Comparison of ENCODE assay signal across 25 cellular contexts in the genomic region with DNA sequence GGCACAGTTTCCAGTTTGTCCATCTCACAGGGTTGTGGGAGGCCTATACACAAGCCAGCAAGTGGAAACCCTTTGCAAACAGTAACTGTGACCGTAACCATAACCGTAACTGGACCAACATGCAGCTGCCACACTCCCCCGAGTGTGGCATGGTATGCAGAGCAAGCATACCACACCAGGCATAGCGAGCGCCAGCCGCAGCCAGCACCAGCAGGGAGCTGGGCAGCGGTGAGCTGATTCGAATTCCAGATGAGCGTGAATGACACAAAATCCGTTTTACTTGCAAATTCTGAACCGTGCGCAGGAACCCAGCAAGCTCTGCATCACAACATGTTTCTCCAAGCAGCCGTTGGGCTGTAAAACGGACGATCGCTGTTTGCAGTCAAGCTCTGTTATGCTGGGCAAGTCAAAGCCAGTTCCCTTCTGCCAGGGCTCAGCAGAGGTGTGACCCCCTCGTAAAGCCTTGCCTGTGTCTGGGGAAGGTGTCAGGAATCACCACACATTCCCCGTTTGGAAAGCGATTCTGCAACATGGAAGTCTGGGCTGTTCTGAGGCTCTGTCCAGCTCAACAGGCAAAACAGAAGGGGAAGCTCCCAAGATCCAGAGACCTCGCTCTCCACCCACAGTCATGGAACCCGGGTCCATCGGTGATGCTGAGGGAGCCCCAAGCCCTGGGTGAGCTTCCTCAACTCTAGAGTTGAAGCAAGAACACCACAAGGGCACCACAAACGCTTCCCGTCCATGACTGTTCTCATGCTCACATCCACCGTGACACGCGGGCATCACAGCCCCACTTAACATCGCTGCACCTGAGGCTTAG.
"Had no signal": no experiment of that assay in that cellular context is flagged by ENCODE, and none has a peak within 500 bp of the region (broad histone marks: within the 10 kb centered on the region; RNA-seq: fewer than 3 reads in every experiment).

No MANE protein-coding gene starts in this region.

- H3K4me3 ChIP-seq: adrenal gland, breast epithelium, esophagus muscularis mucosa, gastroesophageal sphincter, heart left ventricle, smooth muscle cell, testis, upper lobe of left lung had no signal

- H3K4me1 ChIP-seq: adrenal gland, breast epithelium, testis had no signal

- H3K27me3 Mint-ChIP-seq: activated naive CD4-positive, alpha-beta T cell treated with anti-CD3 and anti-CD28 coated beads, Interleukin-2, amount 50 U/mL, for 24 hours had no signal

- H3K27ac ChIP-seq: breast epithelium, esophagus muscularis mucosa, gastroesophageal sphincter, testis had no signal

- DNase-seq: activated CD4-positive, alpha-beta T cell treated with anti-CD3 and anti-CD28 coated beads for 48 hours; activated CD8-positive, alpha-beta T cell treated with anti-CD3 and anti-CD28 coated beads for 36 hours; activated T-cell treated with anti-CD3 and anti-CD28 coated beads, Interleukin-2, amount 50 U/mL, for 1 hour; dermis blood vessel endothelial cell; effector memory CD4-positive, alpha-beta T cell; heart left ventricle; left ventricle myocardium superior; naive thymus-derived CD4-positive, alpha-beta T cell; right cardiac atrium; SK-N-SH; stimulated activated CD4-positive, alpha-beta T cell treated with anti-CD3 and anti-CD28 coated beads, Interleukin-4, amount 100 ng/mL, for 1 hour; testis had no signal

- H3K36me3 ChIP-seq: adrenal gland, breast epithelium, esophagus muscularis mucosa, gastroesophageal sphincter, heart left ventricle, upper lobe of left lung had no signal

- H3K4me1 Mint-ChIP-seq: activated naive CD4-positive, alpha-beta T cell treated with anti-CD3 and anti-CD28 coated beads, Interleukin-2, amount 50 U/mL, for 24 hours; memory B cell; WTC11 had no signal

- H3K9me3 Mint-ChIP-seq: activated CD8-positive, alpha-beta T cell treated with anti-CD3 and anti-CD28 coated beads for 36 hours; activated naive CD4-positive, alpha-beta T cell treated with anti-CD3 and anti-CD28 coated beads, Interleukin-2, amount 50 U/mL, for 24 hours; memory B cell; naive thymus-derived CD4-positive, alpha-beta T cell; T-helper 2 cell treated with Interferon-gamma antibody and Interleukin-4, amounts not matched to agents 5 μg/mL and 100 μg/mL, for 36 hours had no signal

- FAIRE-seq: astrocyte, endothelial cell of umbilical vein, TTC549 had no signal

- H3K4me3 Mint-ChIP-seq: activated CD8-positive, alpha-beta T cell treated with anti-CD3 and anti-CD28 coated beads for 36 hours; activated naive CD4-positive, alpha-beta T cell treated with anti-CD3 and anti-CD28 coated beads, Interleukin-2, amount 50 U/mL, for 24 hours; memory B cell; naive thymus-derived CD4-positive, alpha-beta T cell; T-helper 2 cell treated with Interferon-gamma antibody and Interleukin-4, amounts not matched to agents 5 μg/mL and 100 μg/mL, for 36 hours; WTC11 had no signal

- H3K36me3 Mint-ChIP-seq: activated naive CD4-positive, alpha-beta T cell treated with anti-CD3 and anti-CD28 coated beads, Interleukin-2, amount 50 U/mL, for 24 hours; memory B cell; naive thymus-derived CD4-positive, alpha-beta T cell; WTC11 had no signal

- H3K27ac Mint-ChIP-seq: activated CD8-positive, alpha-beta T cell treated with anti-CD3 and anti-CD28 coated beads for 36 hours; activated naive CD4-positive, alpha-beta T cell treated with anti-CD3 and anti-CD28 coated beads, Interleukin-2, amount 50 U/mL, for 24 hours; memory B cell; naive thymus-derived CD4-positive, alpha-beta T cell; T-helper 2 cell treated with Interferon-gamma antibody and Interleukin-4, amounts not matched to agents 5 μg/mL and 100 μg/mL, for 36 hours; WTC11 had no signal

- ATAC-seq: activated CD8-positive, alpha-beta T cell treated with anti-CD3 and anti-CD28 coated beads for 36 hours; WTC11 had no signal

- H3K9me3 ChIP-seq: adrenal gland, breast epithelium, esophagus muscularis mucosa, gastroesophageal sphincter, heart left ventricle, SK-N-SH, testis, upper lobe of left lung had no signal

- H3K27me3 ChIP-seq: adrenal gland, breast epithelium, esophagus muscularis mucosa, gastroesophageal sphincter, heart left ventricle, testis, upper lobe of left lung had no signal
